Comparison of ENCODE assay signal across 16 cellular contexts in genomic region chr10:6185039-6185716, GRCh38. TPM values are rescaled to one million over a fixed set of nuclear protein-coding genes. Genes with fewer than 3 reads are reported as not detected.
DNase-seq lines count a peak whose midpoint lies in the region; ATAC-seq and TF ChIP-seq lines count a peak whose summit lies in the region.
"Had no signal": no experiment of that assay in that cellular context is flagged by ENCODE, and none has a peak within 500 bp of the region (broad histone marks: within the 10 kb centered on the region; RNA-seq: fewer than 3 reads in every experiment).

No MANE protein-coding gene starts in this region.

- DNase-seq in ELF-1 (ENCODE audit: low read depth, low spot score) (peak; percentile 63), neural crest cell (ENCODE audit: low read depth, low spot score) (no peak), nephron progenitor cell (no peak), Karpas-422 (no peak), NCI-H510A treated with DMSO at 0.1 percent for 48 hours (lab: John Stamatoyannopoulos, UW) (no peak)
- DNase-seq in activated naive CD4-positive, alpha-beta T cell treated with anti-CD3 and anti-CD28 coated beads, Interleukin-2, amount 50 U/mL, for 72 hours (ENCODE audit: low spot score in 2 of 2) = no peak
- DNase-seq: activated CD8-positive, alpha-beta memory T cell treated with anti-CD3 and anti-CD28 coated beads, Interleukin-2, amount 50 U/mL, for 4 hours; NCI-H1105 treated with DMSO at 0.1 percent for 48 hours; Peyer's patch; stimulated activated CD4-positive, alpha-beta T cell treated with anti-CD3 and anti-CD28 coated beads, Interleukin-15, amount 100 ng/mL, for 24 hours; T-helper 9 cell; uterus had no signal

- H3K27ac ChIP-seq in BLaER1 treated with 17β-estradiol and CSF1 and Interleukin-3, amounts not matched to agents 10 nM and 100 nM = peak overlapping the region in 9 of 11 experiments; percentile 14 to 47 (median 34); a peak in 13 of 22 replicates
- no peak overlapping the region for H3K27ac ChIP-seq in Karpas-422 (ENCODE audit: low read length)
- H3K27ac ChIP-seq: uterus had no signal

- H3K4me3 Mint-ChIP-seq in neural crest cell (no peak overlapping the region), nephron progenitor cell (no peak overlapping the region)
- H3K4me3 Mint-ChIP-seq: B cell, IgD-negative memory B cell had no signal

- H3K4me1 ChIP-seq in BLaER1 treated with 17β-estradiol and CSF1 and Interleukin-3, amounts not matched to agents 10 nM and 100 nM = peaks cover 14 to 36% (median 28%) of the 10 kb centered on the region in 10 experiments
- H3K4me1 ChIP-seq in Karpas-422 (ENCODE audit: low read length) = no peaks in the 10 kb centered on the region
- H3K4me1 ChIP-seq: Peyer's patch had no signal

- no peak for TF ChIP-seq CTCF in neural crest cell (conservative IDR thresholded peaks at IDR 0.05)
- TF ChIP-seq CTCF in nephron progenitor cell (IDR thresholded peaks at IDR 0.05) = no peak

- no peak overlapping the region for H3K4me3 ChIP-seq in BLaER1 treated with 17β-estradiol and CSF1 and Interleukin-3, amounts not matched to agents 10 nM and 100 nM
- H3K4me3 ChIP-seq in Karpas-422 (ENCODE audit: low read length) = no peak overlapping the region
- H3K4me3 ChIP-seq: Peyer's patch, uterus had no signal

- no peaks in the 10 kb centered on the region for H3K9me2 ChIP-seq in Karpas-422 (replicated peaks; ENCODE audit: insufficient read depth, low read length)

- peak overlapping the region in 5 of 11 experiments; percentile 16 to 37 (median 31); a peak in 6 of 22 replicates for H3K9ac ChIP-seq in BLaER1 treated with 17β-estradiol and CSF1 and Interleukin-3, amounts not matched to agents 10 nM and 100 nM
- no peak overlapping the region for H3K9ac ChIP-seq in Karpas-422 (ENCODE audit: low read length)

- peak overlapping the region; percentile 31 to 73 (median 57) for H3K4me2 ChIP-seq in BLaER1 treated with 17β-estradiol and CSF1 and Interleukin-3, amounts not matched to agents 10 nM and 100 nM
- no peak overlapping the region for H3K4me2 ChIP-seq in Karpas-422 (ENCODE audit: low read depth, low read length, poor library complexity, severe bottlenecking)

- peaks cover 0 to 9% (median 0%) of the 10 kb centered on the region in 11 experiments; a peak in 6 of 22 replicates for H3K36me3 ChIP-seq in BLaER1 treated with 17β-estradiol and CSF1 and Interleukin-3, amounts not matched to agents 10 nM and 100 nM
- H3K36me3 ChIP-seq in Karpas-422 (ENCODE audit: insufficient read depth, low read length) = no peaks in the 10 kb centered on the region
- H3K36me3 ChIP-seq: Peyer's patch, uterus had no signal

- no peaks in the 10 kb centered on the region for H3K9me3 ChIP-seq in BLaER1 treated with 17β-estradiol and CSF1 and Interleukin-3, amounts not matched to agents 10 nM and 100 nM (replicated peaks in 1 of 11)
- no peaks in the 10 kb centered on the region for H3K9me3 ChIP-seq in Karpas-422 (ENCODE audit: low read length)
- H3K9me3 ChIP-seq: Peyer's patch, uterus had no signal

- H3K79me2 ChIP-seq in Karpas-422 (ENCODE audit: low read length) = no peaks in the 10 kb centered on the region

- peak; percentile 23 to 71 for ATAC-seq in activated naive CD4-positive, alpha-beta T cell treated with anti-CD3 and anti-CD28 coated beads, Interleukin-2, amount 50 U/mL, for 72 hours
- ATAC-seq in GM21390 (IDR thresholded peaks at IDR 0.05; ENCODE audit: unreplicated experiment) = no peak

- no peaks in the 10 kb centered on the region for H3K9me3 Mint-ChIP-seq in activated naive CD4-positive, alpha-beta T cell treated with anti-CD3 and anti-CD28 coated beads, Interleukin-2, amount 50 U/mL, for 72 hours
- H3K9me3 Mint-ChIP-seq in neural crest cell (no peaks in the 10 kb centered on the region), nephron progenitor cell (peaks cover 2% of the 10 kb centered on the region)
- H3K9me3 Mint-ChIP-seq: IgD-negative memory B cell had no signal

- peaks cover 5% of the 10 kb centered on the region for H3K4me1 Mint-ChIP-seq in neural crest cell
- peaks cover 12% of the 10 kb centered on the region for H3K4me1 Mint-ChIP-seq in nephron progenitor cell
- H3K4me1 Mint-ChIP-seq: B cell had no signal

- H3K36me3 Mint-ChIP-seq in activated naive CD4-positive, alpha-beta T cell treated with anti-CD3 and anti-CD28 coated beads, Interleukin-2, amount 50 U/mL, for 72 hours = peaks cover 0 to 6% of the 10 kb centered on the region in 2 donors
- peaks cover under 1% of the 10 kb centered on the region for H3K36me3 Mint-ChIP-seq in neural crest cell (ENCODE audit: low read depth)
- peaks cover 7% of the 10 kb centered on the region for H3K36me3 Mint-ChIP-seq in nephron progenitor cell (ENCODE audit: low read depth)
- H3K36me3 Mint-ChIP-seq: IgD-negative memory B cell had no signal

- no peak overlapping the region for H2AFZ ChIP-seq in Karpas-422 (ENCODE audit: low read length)

- peak overlapping the region; percentile 78 to 91 for H3K27ac Mint-ChIP-seq in activated naive CD4-positive, alpha-beta T cell treated with anti-CD3 and anti-CD28 coated beads, Interleukin-2, amount 50 U/mL, for 72 hours
- H3K27ac Mint-ChIP-seq in neural crest cell (ENCODE audit: unreplicated experiment) (peak overlapping the region; percentile 89), nephron progenitor cell (no peak overlapping the region)
- H3K27ac Mint-ChIP-seq: B cell had no signal

- H3K27me3 ChIP-seq in BLaER1 treated with 17β-estradiol and CSF1 and Interleukin-3, amounts not matched to agents 10 nM and 100 nM = no peaks in the 10 kb centered on the region
- no peaks in the 10 kb centered on the region for H3K27me3 ChIP-seq in Karpas-422 (ENCODE audit: low read length)
- H3K27me3 ChIP-seq: Peyer's patch, uterus had no signal

- H4K20me1 ChIP-seq in BLaER1 treated with 17β-estradiol and CSF1 and Interleukin-3, amounts not matched to agents 10 nM and 100 nM = peaks cover 22 to 76% (median 58%) of the 10 kb centered on the region in 11 experiments; a peak in 21 of 22 replicates
- H4K20me1 ChIP-seq in Karpas-422 (ENCODE audit: insufficient read depth, low read depth, low read length) = peaks cover 15% of the 10 kb centered on the region

- H3K27me3 Mint-ChIP-seq in neural crest cell (ENCODE audit: low read depth) (no peaks in the 10 kb centered on the region), nephron progenitor cell (ENCODE audit: low read depth, poor library complexity) (no peaks in the 10 kb centered on the region)
- H3K27me3 Mint-ChIP-seq: B cell, IgD-negative memory B cell had no signal

RNA-seq across cellular contexts. Expression of gene PFKFB3, which starts 17.6 kb away (rescaled TPM):
- 100 to 1,000 TPM in 1 of 2 donors, 10 to 100 TPM in 1; 77.0 to 181 TPM for total RNA-seq in activated naive CD4-positive, alpha-beta T cell treated with anti-CD3 and anti-CD28 coated beads, Interleukin-2, amount 50 U/mL, for 72 hours
- 36.7 and 39.3 TPM in 2 replicates for total RNA-seq in neural crest cell
- total RNA-seq in Karpas-422 (2014; rRNA removed; shearing (Covaris generic); ENCODE audit: low replicate concordance) = 43.6 and 61.2 TPM in 2 replicates
